12 cellular contexts compared by ENCODE assay signal in genomic region chr3:37096292-37096691, GRCh38.
DNase-seq lines count a peak whose midpoint lies in the region; ATAC-seq, FAIRE-seq and TF ChIP-seq lines count a peak whose summit lies in the region.
"Had no signal": no experiment of that assay in that cellular context is flagged by ENCODE, and none has a peak within 500 bp of the region (broad histone marks: within the 10 kb centered on the region; RNA-seq: fewer than 3 reads in every experiment).

No MANE protein-coding gene starts in this region.

- peaks cover 0 to 52% (median 4%) of the 10 kb centered on the region in 6 donors for H3K36me3 ChIP-seq in spleen

- in situ Hi-C loops in astrocyte of the spinal cord (cut with HindIII; ENCODE audit: low sequenced_read_pairs) = no loop called here

- DNase-seq in H54 (ENCODE audit: insufficient read length, low spot score) = no peak
- DNase-seq in astrocyte of the spinal cord (ENCODE audit: low read depth, low spot score) = peak; percentile 53
- DNase-seq in iris pigment epithelial cell (ENCODE audit: low read depth) = peak; percentile 58
- no peak for DNase-seq in spleen
- DNase-seq in stimulated activated CD4-positive, alpha-beta T cell treated with anti-CD3 and anti-CD28 coated beads, Interleukin-2, amount 100 ng/mL, for 24 hours = no peak
- DNase-seq in NCI-H1930 (lab: John Stamatoyannopoulos, UW) = no peak
- DNase-seq: activated CD4-positive, alpha-beta T cell treated with anti-CD3 and anti-CD28 coated beads for 1 hour; activated effector memory CD4-positive, alpha-beta T cell treated with anti-CD3 and anti-CD28 coated beads, Interleukin-2, amount 50 U/mL, for 16 hours; GDM1; NCI-H524; nucleus accumbens had no signal

- H3K27me3 ChIP-seq in spleen (replicated peaks in 1 of 7) = no peaks in the 10 kb centered on the region

- peaks cover 0 to 36% (median 12%) of the 10 kb centered on the region in 6 donors for H3K4me1 ChIP-seq in spleen

- TF ChIP-seq CTCF in astrocyte of the spinal cord (IDR thresholded peaks at IDR 0.05; ENCODE audit: low read depth, low read length) = no peak
- no peak for TF ChIP-seq CTCF in spleen (IDR thresholded peaks at IDR 0.05 in 8 of 11, conservative IDR thresholded peaks at IDR 0.05 in 3 of 11)

- peak overlapping the region in 7 of 8 donors; percentile 48 to 81 (median 67) for H3K27ac ChIP-seq in spleen

- intact Hi-C loops in spleen (cut with DNase I; ENCODE audit: low total_unique reads) = no loop called here

- TF ChIP-seq POLR2A in H54 (IDR thresholded peaks at IDR 0.05; ENCODE audit: low read depth, low read length) (no peak), spleen (IDR thresholded peaks at IDR 0.05) (no peak)

- H3K4me3 ChIP-seq in astrocyte of the spinal cord (ENCODE audit: low read depth, low read length) = no peak overlapping the region
- no peak overlapping the region for H3K4me3 ChIP-seq in spleen

- WGBS in spleen, 5 donors = 49 to 76% (median 65%) methylated on average over 1 of the region's 1 CpG

- no peaks in the 10 kb centered on the region for H3K9me3 ChIP-seq in spleen

- no peak for ATAC-seq in HG03460 (IDR thresholded peaks at IDR 0.05; ENCODE audit: unreplicated experiment)

- FAIRE-seq in H54 (lab: Jason Lieb, UNC) = peak; percentile 79

Comparison
In these comparisons a context has a peak if more than half of its experiments do, and no peak if none do; other contexts are left out.
1. DNase-seq: peak in astrocyte of the spinal cord (single experiment) and iris pigment epithelial cell (single experiment); none in H54 (single experiment), spleen (single experiment), stimulated activated CD4-positive, alpha-beta T cell treated with anti-CD3 and anti-CD28 coated beads, Interleukin-2, amount 100 ng/mL, for 24 hours (0 of 2) and NCI-H1930 (0 of 2).